1 cellular context compared by ENCODE assay signal in the genomic region with DNA sequence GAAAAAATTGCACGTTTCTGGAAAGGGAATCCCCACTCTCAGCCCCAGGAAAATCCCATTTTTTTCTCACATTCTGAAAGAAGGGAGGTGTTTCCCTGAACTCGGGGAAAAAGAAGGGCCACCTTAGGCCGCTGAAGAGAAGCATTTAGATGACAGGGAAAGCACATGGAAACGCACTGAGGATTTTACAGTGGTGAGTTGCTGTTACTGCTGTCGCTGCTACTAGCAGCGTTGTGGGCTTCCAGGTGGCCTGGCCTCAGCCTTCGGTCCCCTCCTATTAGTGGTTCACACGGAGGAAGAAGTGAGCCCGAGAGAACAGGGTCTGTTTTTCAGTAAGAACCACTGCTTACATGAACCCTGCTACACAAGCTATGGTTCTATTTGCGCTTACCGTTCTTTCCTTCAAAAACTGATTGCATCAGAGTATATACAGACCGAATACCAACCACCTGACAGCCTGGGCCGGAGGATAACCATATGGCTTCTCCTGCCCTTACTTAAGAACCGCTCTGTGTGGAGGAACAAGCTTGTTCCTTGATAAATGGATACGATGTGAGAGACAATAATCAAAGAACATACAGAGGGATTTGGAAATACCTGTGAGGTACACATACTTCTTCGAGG.
TF ChIP-seq lines count a peak whose summit lies in the region.

No MANE protein-coding gene starts in this region.

TF ChIP-seq in GM12878, 131 proteins besides CTCF, POLR2A, EP300 and RAD21 (continued from another document):
- TF ChIP-seq, protein P1, sequence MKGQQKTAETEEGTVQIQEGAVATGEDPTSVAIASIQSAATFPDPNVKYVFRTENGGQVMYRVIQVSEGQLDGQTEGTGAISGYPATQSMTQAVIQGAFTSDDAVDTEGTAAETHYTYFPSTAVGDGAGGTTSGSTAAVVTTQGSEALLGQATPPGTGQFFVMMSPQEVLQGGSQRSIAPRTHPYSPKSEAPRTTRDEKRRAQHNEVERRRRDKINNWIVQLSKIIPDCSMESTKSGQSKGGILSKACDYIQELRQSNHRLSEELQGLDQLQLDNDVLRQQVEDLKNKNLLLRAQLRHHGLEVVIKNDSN (IDR thresholded peaks at IDR 0.05; ENCODE audit: borderline replicate concordance, extremely low read length, insufficient read depth, low read depth, low read length) = no peak
- no peak for TF ChIP-seq JUNB (IDR thresholded peaks at IDR 0.05)
- TF ChIP-seq, protein P2, sequence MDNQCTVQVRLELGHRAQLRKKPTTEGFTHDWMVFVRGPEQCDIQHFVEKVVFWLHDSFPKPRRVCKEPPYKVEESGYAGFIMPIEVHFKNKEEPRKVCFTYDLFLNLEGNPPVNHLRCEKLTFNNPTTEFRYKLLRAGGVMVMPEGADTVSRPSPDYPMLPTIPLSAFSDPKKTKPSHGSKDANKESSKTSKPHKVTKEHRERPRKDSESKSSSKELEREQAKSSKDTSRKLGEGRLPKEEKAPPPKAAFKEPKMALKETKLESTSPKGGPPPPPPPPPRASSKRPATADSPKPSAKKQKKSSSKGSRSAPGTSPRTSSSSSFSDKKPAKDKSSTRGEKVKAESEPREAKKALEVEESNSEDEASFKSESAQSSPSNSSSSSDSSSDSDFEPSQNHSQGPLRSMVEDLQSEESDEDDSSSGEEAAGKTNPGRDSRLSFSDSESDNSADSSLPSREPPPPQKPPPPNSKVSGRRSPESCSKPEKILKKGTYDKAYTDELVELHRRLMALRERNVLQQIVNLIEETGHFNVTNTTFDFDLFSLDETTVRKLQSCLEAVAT (IDR thresholded peaks at IDR 0.05) = no peak
- no peak for TF ChIP-seq NR2C1 (IDR thresholded peaks at IDR 0.05)
- no peak for TF ChIP-seq TCF7 (IDR thresholded peaks at IDR 0.05; ENCODE audit: borderline replicate concordance)
- no peak for TF ChIP-seq NR2C2 (IDR thresholded peaks at IDR 0.05; ENCODE audit: borderline replicate concordance, control insufficient read depth, insufficient read length, low read depth)
- no peak for TF ChIP-seq IKZF1 (conservative IDR thresholded peaks at IDR 0.05)
- no peak for TF ChIP-seq SMAD5 (IDR thresholded peaks at IDR 0.05; ENCODE audit: low read depth)
- TF ChIP-seq SIN3A (IDR thresholded peaks at IDR 0.05; ENCODE audit: low read depth, low read length) = no peak
- TF ChIP-seq, protein P3, sequence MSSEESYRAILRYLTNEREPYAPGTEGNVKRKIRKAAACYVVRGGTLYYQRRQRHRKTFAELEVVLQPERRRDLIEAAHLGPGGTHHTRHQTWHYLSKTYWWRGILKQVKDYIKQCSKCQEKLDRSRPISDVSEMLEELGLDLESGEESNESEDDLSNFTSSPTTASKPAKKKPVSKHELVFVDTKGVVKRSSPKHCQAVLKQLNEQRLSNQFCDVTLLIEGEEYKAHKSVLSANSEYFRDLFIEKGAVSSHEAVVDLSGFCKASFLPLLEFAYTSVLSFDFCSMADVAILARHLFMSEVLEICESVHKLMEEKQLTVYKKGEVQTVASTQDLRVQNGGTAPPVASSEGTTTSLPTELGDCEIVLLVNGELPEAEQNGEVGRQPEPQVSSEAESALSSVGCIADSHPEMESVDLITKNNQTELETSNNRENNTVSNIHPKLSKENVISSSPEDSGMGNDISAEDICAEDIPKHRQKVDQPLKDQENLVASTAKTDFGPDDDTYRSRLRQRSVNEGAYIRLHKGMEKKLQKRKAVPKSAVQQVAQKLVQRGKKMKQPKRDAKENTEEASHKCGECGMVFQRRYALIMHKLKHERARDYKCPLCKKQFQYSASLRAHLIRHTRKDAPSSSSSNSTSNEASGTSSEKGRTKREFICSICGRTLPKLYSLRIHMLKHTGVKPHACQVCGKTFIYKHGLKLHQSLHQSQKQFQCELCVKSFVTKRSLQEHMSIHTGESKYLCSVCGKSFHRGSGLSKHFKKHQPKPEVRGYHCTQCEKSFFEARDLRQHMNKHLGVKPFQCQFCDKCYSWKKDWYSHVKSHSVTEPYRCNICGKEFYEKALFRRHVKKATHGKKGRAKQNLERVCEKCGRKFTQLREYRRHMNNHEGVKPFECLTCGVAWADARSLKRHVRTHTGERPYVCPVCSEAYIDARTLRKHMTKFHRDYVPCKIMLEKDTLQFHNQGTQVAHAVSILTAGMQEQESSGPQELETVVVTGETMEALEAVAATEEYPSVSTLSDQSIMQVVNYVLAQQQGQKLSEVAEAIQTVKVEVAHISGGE (CRISPR knock-in tag; IDR thresholded peaks at IDR 0.05) = no peak
